Comparison of ENCODE assay signal across 3 cellular contexts in genomic region chr5:96605144-96605543, GRCh38.
"Had no signal": no experiment of that assay in that cellular context is flagged by ENCODE, and none has a peak within 500 bp of the region (broad histone marks: within the 10 kb centered on the region; RNA-seq: fewer than 3 reads in every experiment).

No MANE protein-coding gene starts in this region.

- H3K4me3 ChIP-seq: GM12878 had no signal

- ATAC-seq: GM12878 had no signal

- DNase-seq: GDM1, GF-D8 had no signal
